In genomic region chr15:38535451-38536200, GRCh38 we compare ENCODE assay signal across 15 cellular contexts. TPM values are rescaled to one million over a fixed set of nuclear protein-coding genes. Genes with fewer than 3 reads are reported as not detected.
DNase-seq lines count a peak whose midpoint lies in the region; ATAC-seq and TF ChIP-seq lines count a peak whose summit lies in the region.
"Had no signal": no experiment of that assay in that cellular context is flagged by ENCODE, and none has a peak within 500 bp of the region (broad histone marks: within the 10 kb centered on the region; RNA-seq: fewer than 3 reads in every experiment).

No MANE protein-coding gene starts in this region.

- H3K9me3 Mint-ChIP-seq in activated CD4-positive, alpha-beta T cell treated with anti-CD3 and anti-CD28 coated beads, Interleukin-2, amount 10 ng/mL, durations not matched to agents 24 days and 14 days = no peaks in the 10 kb centered on the region
- no peaks in the 10 kb centered on the region for H3K9me3 Mint-ChIP-seq in activated T-helper 2 cell treated with anti-CD3 and anti-CD28 coated beads, Interferon-gamma antibody, Interleukin-2, Interleukin-4, amounts not matched to agents 10 μg/mL and 5 μg/mL and 100 μg/mL, durations not matched to agents 14 hours and 24 hours and 36 hours
- no peaks in the 10 kb centered on the region for H3K9me3 Mint-ChIP-seq in osteocyte (ENCODE audit: unreplicated experiment)
- H3K9me3 Mint-ChIP-seq: WTC11 had no signal

- no peak for TF ChIP-seq POLR2A in erythroblast (IDR thresholded peaks at IDR 0.05; ENCODE audit: low read length)

- peak; percentile 35 to 76 for ATAC-seq in left cardiac atrium
- ATAC-seq in HG03025 (IDR thresholded peaks at IDR 0.05; ENCODE audit: low FRiP score, unreplicated experiment) = no peak
- ATAC-seq: A549, WTC11 had no signal

- no peak for DNase-seq in activated CD4-positive, alpha-beta T cell treated with anti-CD3 and anti-CD28 coated beads, Interleukin-2, amount 10 ng/mL, durations not matched to agents 24 days and 14 days
- DNase-seq in activated CD4-positive, alpha-beta T cell treated with anti-CD3 and anti-CD28 coated beads for 1 hour = no peak
- no peak for DNase-seq in activated T-helper 2 cell treated with anti-CD3 and anti-CD28 coated beads, Interferon-gamma antibody, Interleukin-2, Interleukin-4, amounts not matched to agents 10 μg/mL and 5 μg/mL and 100 μg/mL, durations not matched to agents 14 hours and 24 hours and 36 hours (ENCODE audit: low spot score)
- DNase-seq in left cardiac atrium (no peak), skeletal muscle cell (ENCODE audit: low read depth) (peak; percentile 85), erythroblast (lab: John Stamatoyannopoulos, UW) (no peak), osteocyte (ENCODE audit: extremely low spot score, unreplicated experiment) (no peak)
- DNase-seq: DMS79 treated with DMSO at 0.1 percent for 48 hours, mucosa of descending colon, NCI-H1436, NCI-H526 treated with DMSO at 0.1 percent for 48 hours, SIG-M5 had no signal

- H3K4me1 Mint-ChIP-seq in activated CD4-positive, alpha-beta T cell treated with anti-CD3 and anti-CD28 coated beads, Interleukin-2, amount 10 ng/mL, durations not matched to agents 24 days and 14 days = peaks cover 85% of the 10 kb centered on the region
- H3K4me1 Mint-ChIP-seq in activated T-helper 2 cell treated with anti-CD3 and anti-CD28 coated beads, Interferon-gamma antibody, Interleukin-2, Interleukin-4, amounts not matched to agents 10 μg/mL and 5 μg/mL and 100 μg/mL, durations not matched to agents 14 hours and 24 hours and 36 hours (ENCODE audit: low read depth) = peaks cover 90% of the 10 kb centered on the region
- H3K4me1 Mint-ChIP-seq in osteocyte (ENCODE audit: unreplicated experiment) = peaks cover 5% of the 10 kb centered on the region

- H3K36me3 Mint-ChIP-seq in activated CD4-positive, alpha-beta T cell treated with anti-CD3 and anti-CD28 coated beads, Interleukin-2, amount 10 ng/mL, durations not matched to agents 24 days and 14 days (ENCODE audit: low read depth) = peaks cover 77% of the 10 kb centered on the region
- peaks cover 85% of the 10 kb centered on the region for H3K36me3 Mint-ChIP-seq in activated T-helper 2 cell treated with anti-CD3 and anti-CD28 coated beads, Interferon-gamma antibody, Interleukin-2, Interleukin-4, amounts not matched to agents 10 μg/mL and 5 μg/mL and 100 μg/mL, durations not matched to agents 14 hours and 24 hours and 36 hours (ENCODE audit: low read depth)
- H3K36me3 Mint-ChIP-seq in osteocyte (ENCODE audit: unreplicated experiment) = no peaks in the 10 kb centered on the region
- H3K36me3 Mint-ChIP-seq: WTC11 had no signal

- intact Hi-C loops in activated CD4-positive, alpha-beta T cell treated with anti-CD3 and anti-CD28 coated beads, Interleukin-2, amount 10 ng/mL, durations not matched to agents 24 days and 14 days (cut with micrococcal nuclease) = no loop called here
- intact Hi-C loops in activated T-helper 2 cell treated with anti-CD3 and anti-CD28 coated beads, Interferon-gamma antibody, Interleukin-2, Interleukin-4, amounts not matched to agents 10 μg/mL and 5 μg/mL and 100 μg/mL, durations not matched to agents 14 hours and 24 hours and 36 hours (cut with micrococcal nuclease) = loop anchor here (10.0 kb wide), 1 partner anchor 1089 kb away; no protein-coding TSS in a partner anchor
- intact Hi-C loops in left cardiac atrium (cut with DNase I) = no loop called here

- no peaks in the 10 kb centered on the region for H3K27me3 Mint-ChIP-seq in activated CD4-positive, alpha-beta T cell treated with anti-CD3 and anti-CD28 coated beads, Interleukin-2, amount 10 ng/mL, durations not matched to agents 24 days and 14 days
- no peaks in the 10 kb centered on the region for H3K27me3 Mint-ChIP-seq in activated T-helper 2 cell treated with anti-CD3 and anti-CD28 coated beads, Interferon-gamma antibody, Interleukin-2, Interleukin-4, amounts not matched to agents 10 μg/mL and 5 μg/mL and 100 μg/mL, durations not matched to agents 14 hours and 24 hours and 36 hours (ENCODE audit: low read depth)
- peaks cover 6% of the 10 kb centered on the region for H3K27me3 Mint-ChIP-seq in osteocyte (ENCODE audit: unreplicated experiment)

- TF ChIP-seq CTCF in osteocyte (IDR thresholded peaks at IDR 0.05) = no peak

- H3K4me3 Mint-ChIP-seq in activated CD4-positive, alpha-beta T cell treated with anti-CD3 and anti-CD28 coated beads, Interleukin-2, amount 10 ng/mL, durations not matched to agents 24 days and 14 days = peak overlapping the region; percentile 21
- no peak overlapping the region for H3K4me3 Mint-ChIP-seq in activated T-helper 2 cell treated with anti-CD3 and anti-CD28 coated beads, Interferon-gamma antibody, Interleukin-2, Interleukin-4, amounts not matched to agents 10 μg/mL and 5 μg/mL and 100 μg/mL, durations not matched to agents 14 hours and 24 hours and 36 hours (ENCODE audit: low read depth)
- H3K4me3 Mint-ChIP-seq in osteocyte (ENCODE audit: unreplicated experiment) = no peak overlapping the region
- H3K4me3 Mint-ChIP-seq: WTC11 had no signal

- no peak overlapping the region for H3K4me3 ChIP-seq in skeletal muscle cell (ENCODE audit: low read depth, low read length)
- H3K4me3 ChIP-seq: A549, mucosa of descending colon had no signal

- peak overlapping the region; percentile 60 for H3K27ac Mint-ChIP-seq in activated CD4-positive, alpha-beta T cell treated with anti-CD3 and anti-CD28 coated beads, Interleukin-2, amount 10 ng/mL, durations not matched to agents 24 days and 14 days
- H3K27ac Mint-ChIP-seq in activated T-helper 2 cell treated with anti-CD3 and anti-CD28 coated beads, Interferon-gamma antibody, Interleukin-2, Interleukin-4, amounts not matched to agents 10 μg/mL and 5 μg/mL and 100 μg/mL, durations not matched to agents 14 hours and 24 hours and 36 hours = peak overlapping the region; percentile 78
- no peak overlapping the region for H3K27ac Mint-ChIP-seq in osteocyte (ENCODE audit: unreplicated experiment)
- H3K27ac Mint-ChIP-seq: WTC11 had no signal

RNA-seq across cellular contexts. Expression of gene RASGRP1, which starts 29.0 kb away (rescaled TPM):
- 94.4 and 94.7 TPM in 2 replicates for total RNA-seq in activated CD4-positive, alpha-beta T cell treated with anti-CD3 and anti-CD28 coated beads, Interleukin-2, amount 10 ng/mL, durations not matched to agents 24 days and 14 days
- total RNA-seq in activated T-helper 2 cell treated with anti-CD3 and anti-CD28 coated beads, Interferon-gamma antibody, Interleukin-2, Interleukin-4, amounts not matched to agents 10 μg/mL and 5 μg/mL and 100 μg/mL, durations not matched to agents 14 hours and 24 hours and 36 hours = 108 and 113 TPM in 2 replicates
- total RNA-seq in left cardiac atrium (1 to 10 TPM; 1.0 to 1.6 TPM), osteocyte (0.11 and 0.26 TPM in 2 replicates)

Comparison
In these comparisons a context has a peak if more than half of its experiments do, and no peak if none do; other contexts are left out.
1. RNA of gene RASGRP1, which starts 29.0 kb away (total RNA-seq): 108 to 113 TPM in activated T-helper 2 cell treated with anti-CD3 and anti-CD28 coated beads, Interferon-gamma antibody, Interleukin-2, Interleukin-4, amounts not matched to agents 10 μg/mL and 5 μg/mL and 100 μg/mL, durations not matched to agents 14 hours and 24 hours and 36 hours and 94.4 to 94.7 TPM in activated CD4-positive, alpha-beta T cell treated with anti-CD3 and anti-CD28 coated beads, Interleukin-2, amount 10 ng/mL, durations not matched to agents 24 days and 14 days; 1.0 to 1.6 TPM in left cardiac atrium and 0.11 to 0.26 TPM in osteocyte; every median in the first group is over 10 times any median in the second.